ENCODE assay signal across 9 cellular contexts in genomic region chr20:6123650-6124014, GRCh38. TPM values are rescaled to one million over a fixed set of nuclear protein-coding genes. Genes with fewer than 3 reads are reported as not detected.
A peak's percentile ranks its signal among the peaks of the same experiment; 100 is the strongest.
DNase-seq lines count a peak whose midpoint lies in the region; ATAC-seq and TF ChIP-seq lines count a peak whose summit lies in the region.
"Had no signal": no experiment of that assay in that cellular context is flagged by ENCODE, and none has a peak within 500 bp of the region (broad histone marks: within the 10 kb centered on the region; RNA-seq: fewer than 3 reads in every experiment).

No MANE protein-coding gene starts in this region.

- intact Hi-C loops in PC-3 (cut with micrococcal nuclease), result no loop called here

- WGBS in GM23248 (ENCODE audit: low coverage in 1 of 2, low lambda C conversion rate in 2 of 2, missing lambda C conversion rate in 2 of 2), 2 experiments, result 95 to 98% methylated on average over 4 of the region's 4 CpGs
- no CpG with 5 or more reads among the region's 4 CpGs for WGBS in trophoblast cell (ENCODE audit: extremely low coverage, insufficient coverage, insufficient read length)

- no TSS peak for BruUV-seq in PC-3 (replicated peaks; lab: Mats Ljungman, UMichigan)

- H3K9me2 ChIP-seq in GM23248 (ENCODE audit: insufficient read depth) (no peaks in the 10 kb centered on the region), PC-3 (replicated peaks; ENCODE audit: low read length) (no peaks in the 10 kb centered on the region)

- H3K9me3 ChIP-seq in GM23248 (ENCODE audit: low read depth) (no peaks in the 10 kb centered on the region), PC-3 (ENCODE audit: low read length) (no peaks in the 10 kb centered on the region), trophoblast cell (ENCODE audit: insufficient read depth, low read depth, low read length) (no peaks in the 10 kb centered on the region)

- H4K8ac ChIP-seq in trophoblast cell (ENCODE audit: low read depth, low read length), result peak overlapping the region; percentile 84

- H3K4me3 ChIP-seq in GM23248 (peak overlapping the region; percentile 77), PC-3 (ENCODE audit: low read length) (peak overlapping the region; percentile 90), epithelial cell of proximal tubule (ENCODE audit: low read depth, low read length) (peak overlapping the region; percentile 76), trophoblast cell (ENCODE audit: low read depth, low read length) (no peak overlapping the region)

- peaks cover 12% of the 10 kb centered on the region for H3K79me1 ChIP-seq in trophoblast cell (ENCODE audit: low read length)

- no peak overlapping the region for H3K4ac ChIP-seq in trophoblast cell (ENCODE audit: low read depth, low read length)

- H2BK5ac ChIP-seq in trophoblast cell (ENCODE audit: low read depth, low read length, poor library complexity), result peak overlapping the region; percentile 82

- H3K27me3 ChIP-seq in GM23248 (replicated peaks; ENCODE audit: insufficient read depth), result no peaks in the 10 kb centered on the region
- H3K27me3 ChIP-seq in PC-3 (ENCODE audit: low read length), result no peaks in the 10 kb centered on the region
- no peaks in the 10 kb centered on the region for H3K27me3 ChIP-seq in trophoblast cell (ENCODE audit: insufficient read depth, low read length)

- H2AFZ ChIP-seq in GM23248, result peak overlapping the region; percentile 94
- H2AFZ ChIP-seq in PC-3 (ENCODE audit: low read length), result peak overlapping the region; percentile 75
- peak overlapping the region; percentile 73 for H2AFZ ChIP-seq in trophoblast cell (ENCODE audit: insufficient read depth, low read length, poor library complexity)

- H3K4me2 ChIP-seq in GM23248 (ENCODE audit: unreplicated experiment), result peak overlapping the region; percentile 95
- peak overlapping the region; percentile 84 for H3K4me2 ChIP-seq in PC-3 (ENCODE audit: low read length)
- H3K4me2 ChIP-seq in trophoblast cell (ENCODE audit: low read length), result peak overlapping the region; percentile 72

- POLR2A ChIA-PET in PC-3 (lab: Charles Lee; ENCODE audit: unreplicated experiment), result no interaction called here

- H3K18ac ChIP-seq in trophoblast cell (ENCODE audit: low read length), result no peak overlapping the region

- no peak overlapping the region for H2BK120ac ChIP-seq in trophoblast cell (ENCODE audit: insufficient read depth, low read length, poor library complexity)

- H3K4me1 ChIP-seq in GM23248 (ENCODE audit: insufficient read depth) (no peaks in the 10 kb centered on the region; the same call in 1 of the 2 replicates), PC-3 (ENCODE audit: insufficient read depth, low read length) (peaks cover 25% of the 10 kb centered on the region), trophoblast cell (ENCODE audit: control insufficient read depth in 1 of 2, insufficient read depth in 2 of 2, low read length in 2 of 2) (peaks cover 8 to 12% of the 10 kb centered on the region in 2 experiments)

- H2BK12ac ChIP-seq in trophoblast cell (ENCODE audit: low read length), result no peak overlapping the region

- no peak for DNase-seq in GM23248
- DNase-seq in PC-3, result no peak
- DNase-seq in epithelial cell of proximal tubule (ENCODE audit: low read depth), result no peak
- no peak for DNase-seq in trophoblast cell
- DNase-seq in activated gamma-delta T cell (lab: John Stamatoyannopoulos, UW), result no peak
- no peak for DNase-seq in NCI-H1105 treated with DMSO at 0.1 percent for 48 hours (lab: John Stamatoyannopoulos, UW)
- no peak for DNase-seq in activated CD8-positive, alpha-beta memory T cell treated with anti-CD3 and anti-CD28 coated beads, Interleukin-2, amount 50 U/mL, for 4 hours
- DNase-seq: GDM1 had no signal

- in situ Hi-C loops in GM23248 (cut with MboI), result no loop called here

- peak overlapping the region; percentile 33 for H3K27ac ChIP-seq in GM23248
- H3K27ac ChIP-seq in PC-3 (ENCODE audit: low read length), result peak overlapping the region; percentile 90
- peak overlapping the region; percentile 95 for H3K27ac ChIP-seq in trophoblast cell (ENCODE audit: low read depth, low read length)

- CTCF ChIA-PET in PC-3 (lab: Charles Lee), result no interaction called here

- H3K14ac ChIP-seq in trophoblast cell (ENCODE audit: low read length), result peak overlapping the region; percentile 30

- H4K20me1 ChIP-seq in GM23248 (ENCODE audit: insufficient read depth) (no peaks in the 10 kb centered on the region), PC-3 (ENCODE audit: low read length) (peaks cover 6% of the 10 kb centered on the region; the same call in 1 of the 2 replicates)

- H3F3A ChIP-seq in GM23248 (ENCODE audit: insufficient read depth), result no peaks in the 10 kb centered on the region; the same call in 1 of the 2 replicates
- peaks cover 5% of the 10 kb centered on the region for H3F3A ChIP-seq in PC-3 (ENCODE audit: low read length, unreplicated experiment)

- no peak for TF ChIP-seq CTCF in PC-3 (conservative IDR thresholded peaks at IDR 0.05; ENCODE audit: low read depth, low read length)
- no peak for TF ChIP-seq CTCF in epithelial cell of proximal tubule (conservative IDR thresholded peaks at IDR 0.05; ENCODE audit: low read depth, low read length)

- peak overlapping the region; percentile 76 for H3K9ac ChIP-seq in GM23248
- H3K9ac ChIP-seq in PC-3 (ENCODE audit: low read length), result peak overlapping the region; percentile 89
- no peak overlapping the region for H3K9ac ChIP-seq in trophoblast cell (ENCODE audit: low read length)

- no peak overlapping the region for H3K23ac ChIP-seq in trophoblast cell (ENCODE audit: low read length)

- H3K36me3 ChIP-seq in GM23248 (ENCODE audit: low read depth) (no peaks in the 10 kb centered on the region), PC-3 (ENCODE audit: low read depth, low read length) (peaks cover 11% of the 10 kb centered on the region), trophoblast cell (ENCODE audit: control insufficient read depth in 1 of 2, insufficient read depth in 2 of 2, low read length in 2 of 2) (no peaks in the 10 kb centered on the region)

- no peak overlapping the region for H2AK5ac ChIP-seq in trophoblast cell (ENCODE audit: low read length)

- peak overlapping the region; percentile 93 for H4K91ac ChIP-seq in trophoblast cell (ENCODE audit: low read depth, low read length)

- H3K79me2 ChIP-seq in GM23248 (ENCODE audit: insufficient read depth), result no peaks in the 10 kb centered on the region
- H3K79me2 ChIP-seq in PC-3 (ENCODE audit: low read length), result peaks cover 42% of the 10 kb centered on the region
- H3K79me2 ChIP-seq in trophoblast cell (ENCODE audit: control insufficient read depth, insufficient read depth, low read length, poor library complexity), result peaks cover 3% of the 10 kb centered on the region

- ATAC-seq in PC-3 (no peak), GM21381 (IDR thresholded peaks at IDR 0.05; ENCODE audit: unreplicated experiment) (no peak)

- no peak overlapping the region for H4K12ac ChIP-seq in trophoblast cell (ENCODE audit: low read depth, low read length)

RNA-seq across cellular contexts. Expression of gene FERMT1, which starts 0.8 kb away (rescaled TPM):
- 4.1 and 4.2 TPM in 2 replicates for total RNA-seq in GM23248 (2014; rRNA removed; shearing (Covaris generic))
- 1.2 and 2.1 TPM in 2 replicates for polyA plus RNA-seq in GM23248 (2016; fragmentation: Nextera tagmentation; extraction: Ambion mirVana)
- total RNA-seq in PC-3 (2014; rRNA removed) (70.8 and 72.6 TPM in 2 replicates), epithelial cell of proximal tubule (21.8 and 26.1 TPM in 2 replicates)
- 11.7 and 12.1 TPM in 2 replicates for polyA plus RNA-seq in trophoblast cell (2013)

Comparison
In these comparisons a context has a peak if more than half of its experiments do, and no peak if none do; other contexts are left out.
1. H3K27ac ChIP-seq: peak in every context shown above with its lines; median percentile 95 in trophoblast cell; 90 in PC-3; 33 in GM23248.